In the genomic region with DNA sequence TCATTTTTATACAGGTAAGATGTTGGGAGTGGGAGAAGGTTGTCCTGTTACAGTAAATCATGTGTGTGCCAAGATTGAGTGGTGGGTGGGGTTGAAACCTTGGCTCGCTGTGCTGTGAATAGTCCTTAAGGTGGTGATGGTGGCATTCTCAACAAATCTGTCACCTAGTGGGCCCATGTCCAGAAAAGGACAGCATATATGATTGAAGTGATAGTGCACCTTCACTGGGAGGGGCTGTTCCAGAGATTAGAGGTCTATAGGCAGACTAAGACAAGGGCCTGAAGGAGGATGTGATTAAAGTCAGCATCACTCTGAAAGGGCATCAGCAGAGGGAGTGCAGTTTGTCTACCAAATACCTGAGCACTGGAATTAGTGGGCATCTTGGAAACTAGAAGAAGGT, we compare ENCODE assay signal across 25 cellular contexts.
"Had no signal": no experiment of that assay in that cellular context is flagged by ENCODE, and none has a peak within 500 bp of the region (broad histone marks: within the 10 kb centered on the region; RNA-seq: fewer than 3 reads in every experiment).

No MANE protein-coding gene starts in this region.

- H3K4me1 ChIP-seq: body of pancreas, esophagus squamous epithelium, gastroesophageal sphincter had no signal

- H3K36me3 ChIP-seq: esophagus squamous epithelium, gastroesophageal sphincter had no signal

- H3K27me3 ChIP-seq: body of pancreas, esophagus squamous epithelium, gastroesophageal sphincter had no signal

- H3K4me3 ChIP-seq: body of pancreas, esophagus squamous epithelium, gastroesophageal sphincter had no signal

- H3K9me3 ChIP-seq: body of pancreas, esophagus squamous epithelium, gastroesophageal sphincter had no signal

- DNase-seq: activated CD4-positive, alpha-beta memory T cell treated with anti-CD3 and anti-CD28 coated beads, Interleukin-2, amount 10 ng/mL, durations not matched to agents 7 days and 5 days; activated CD4-positive, alpha-beta T cell treated with anti-CD3 and anti-CD28 coated beads for 1 hour; activated CD4-positive, alpha-beta T cell treated with anti-CD3 and anti-CD28 coated beads for 4 hours; activated CD4-positive, alpha-beta T cell treated with anti-CD3 and anti-CD28 coated beads, Interleukin-2, amount 10 ng/mL, durations not matched to agents 7 days and 5 days; activated CD4-positive, alpha-beta T cell treated with anti-CD3 and anti-CD28 coated beads, Interleukin-2, amount 50 U/mL, for 4 hours; activated CD8-positive, alpha-beta memory T cell treated with anti-CD3 and anti-CD28 coated beads, Interleukin-2, amount 50 U/mL, for 48 hours; activated effector memory CD4-positive, alpha-beta T cell treated with Interleukin-2 at 50 U/mL for 16 hours; activated gamma-delta T cell treated with Interleukin-2 at 50 U/mL for 16 hours; activated naive CD4-positive, alpha-beta T cell treated with anti-CD3 and anti-CD28 coated beads, Interleukin-2, amount 50 U/mL, for 16 hours; activated naive CD4-positive, alpha-beta T cell treated with Interleukin-2 at 50 U/mL for 16 hours; activated T-cell treated with anti-CD3 and anti-CD28 coated beads for 4 hours; activated T-cell treated with anti-CD3 and anti-CD28 coated beads, Interleukin-2, amount 50 U/mL, for 24 hours; activated T-cell treated with anti-CD3 and anti-CD28 coated beads, Interleukin-2, amount 50 U/mL, for 72 hours; amygdala; aorta; body of pancreas; caudate nucleus; effector CD8-positive, alpha-beta T cell; esophagus squamous epithelium; foreskin melanocyte; T-helper 2 cell had no signal

- H3K27ac ChIP-seq: body of pancreas, epithelial cell of prostate, esophagus squamous epithelium, gastroesophageal sphincter had no signal

- ATAC-seq: activated T-cell treated with anti-CD3 and anti-CD28 coated beads, Interleukin-2, amount 50 U/mL, for 72 hours; activated T-helper 17 cell treated with anti-CD3 and anti-CD28 coated beads, Interleukin-2, amount 50 U/mL, for 72 hours; body of pancreas; gastroesophageal sphincter; WTC11 had no signal
